ENCODE assay signal across 28 cellular contexts in the genomic region with DNA sequence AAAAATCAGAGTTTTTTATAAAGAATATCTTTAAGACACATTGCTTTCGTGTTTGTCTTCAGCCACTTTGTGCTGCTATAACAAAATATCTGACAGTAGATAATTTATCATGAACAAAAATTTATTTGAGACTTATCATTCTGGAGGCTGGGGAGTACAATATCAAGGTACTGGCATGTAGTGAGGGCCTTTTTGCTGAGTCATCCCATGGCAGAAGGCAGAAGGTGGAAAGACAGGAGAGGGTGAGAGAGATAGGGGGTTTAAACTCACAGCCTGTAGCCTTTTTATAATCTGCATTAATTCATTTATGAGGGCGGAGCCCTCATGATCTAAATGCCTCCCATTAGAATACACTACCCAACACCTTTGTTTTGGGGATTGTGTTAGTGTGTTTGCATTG.
"Had no signal": no experiment of that assay in that cellular context is flagged by ENCODE, and none has a peak within 500 bp of the region (broad histone marks: within the 10 kb centered on the region; RNA-seq: fewer than 3 reads in every experiment).

No MANE protein-coding gene starts in this region.

- H3K9me3 ChIP-seq: esophagus squamous epithelium, stomach, thyroid gland, vagina had no signal

- H3K36me3 ChIP-seq: esophagus squamous epithelium, neural progenitor cell, stomach, thyroid gland, vagina had no signal

- H3K27ac ChIP-seq: coronary artery, esophagus squamous epithelium, hepatocyte, neural progenitor cell, parathyroid adenoma, stomach, thyroid gland, vagina had no signal

- DNase-seq: dermis blood vessel endothelial cell; effector memory CD4-positive, alpha-beta T cell; erythroblast; esophagus squamous epithelium; head of caudate nucleus; kidney; mesenchymal stem cell; midbrain; naive thymus-derived CD4-positive, alpha-beta T cell; stimulated activated CD4-positive, alpha-beta T cell treated with anti-CD3 and anti-CD28 coated beads, Interleukin-12 subunit alpha, Interleukin-12 subunit beta, amount 100 ng/mL, for 4 hours; stimulated activated CD4-positive, alpha-beta T cell treated with anti-CD3 and anti-CD28 coated beads, Interleukin-1b, Interleukin-23, amount 100 ng/mL, for 48 hours; stimulated activated CD4-positive, alpha-beta T cell treated with anti-CD3 and anti-CD28 coated beads, Interleukin-4, amount 100 ng/mL, for 1 hour; stimulated activated naive CD4-positive, alpha-beta T cell treated with Interleukin-2 at 50 U/mL for 16 hours; stomach; thyroid gland; trophoblast cell had no signal

- H2AFZ ChIP-seq: hepatocyte, neural progenitor cell, parathyroid adenoma had no signal

- H3K79me2 ChIP-seq: hepatocyte, parathyroid adenoma had no signal

- H3K4me1 ChIP-seq: esophagus squamous epithelium, neural progenitor cell, parathyroid adenoma, stomach, thyroid gland, vagina had no signal

- ATAC-seq: left lobe of liver; naive thymus-derived CD4-positive, alpha-beta T cell; sciatic nerve; stimulated activated effector memory CD8-positive, alpha-beta T cell treated with anti-CD3 and anti-CD28 coated beads, Interleukin-12 subunit alpha, Interleukin-12 subunit beta, amount 100 ng/mL, for 72 hours had no signal

- H3K27me3 ChIP-seq: esophagus squamous epithelium, hepatocyte, neural progenitor cell, stomach, thyroid gland, vagina had no signal

- H3K4me2 ChIP-seq: hepatocyte, neural progenitor cell, smooth muscle cell had no signal

- H3K4me3 ChIP-seq: coronary artery, esophagus squamous epithelium, hepatocyte, lung, neural progenitor cell, smooth muscle cell, stomach, thyroid gland, vagina had no signal

- FAIRE-seq: endothelial cell of umbilical vein, frontal cortex, kidney had no signal

- H3K9ac ChIP-seq: neural progenitor cell, parathyroid adenoma had no signal
